17 cellular contexts compared by ENCODE assay signal in the genomic region with DNA sequence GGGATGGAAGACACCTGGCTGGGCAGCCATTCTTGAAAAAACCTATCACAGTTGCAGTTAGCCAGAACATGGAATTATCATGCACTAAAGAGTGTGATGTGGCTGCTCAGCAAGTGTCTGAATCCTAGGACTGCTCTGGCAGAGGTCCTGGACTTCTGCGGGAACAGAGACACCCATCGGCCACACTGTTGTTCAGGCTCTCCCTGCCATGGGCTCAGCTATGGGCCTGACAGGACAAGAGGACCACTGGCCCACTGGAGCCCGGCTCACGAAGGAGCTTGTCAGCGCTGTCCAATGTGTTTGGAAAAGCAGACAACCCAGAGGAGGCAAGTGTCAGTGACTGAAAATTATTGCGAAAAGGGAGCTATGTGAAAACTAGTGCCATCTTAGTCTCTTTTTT.
DNase-seq lines count a peak whose midpoint lies in the region; ATAC-seq, FAIRE-seq and TF ChIP-seq lines count a peak whose summit lies in the region.
"Had no signal": no experiment of that assay in that cellular context is flagged by ENCODE, and none has a peak within 500 bp of the region (broad histone marks: within the 10 kb centered on the region; RNA-seq: fewer than 3 reads in every experiment).

No MANE protein-coding gene starts in this region.

- H3K36me3 ChIP-seq in astrocyte (ENCODE audit: insufficient read depth, low read length): no peaks in the 10 kb centered on the region
- H3K36me3 ChIP-seq: BLaER1 treated with 17β-estradiol and CSF1 and Interleukin-3, amounts not matched to agents 10 nM and 100 nM had no signal

- H3K4me1 Mint-ChIP-seq in astrocyte (ENCODE audit: low read depth, unreplicated experiment) (no peaks in the 10 kb centered on the region), neural crest cell (peaks cover 8% of the 10 kb centered on the region)
- H3K4me1 Mint-ChIP-seq: CD4-positive, CD25-positive, alpha-beta regulatory T cell had no signal

- no peak overlapping the region for H3K4me3 ChIP-seq in astrocyte (ENCODE audit: insufficient read depth, low read depth, low read length)
- H3K4me3 ChIP-seq: BLaER1 treated with 17β-estradiol and CSF1 and Interleukin-3, amounts not matched to agents 10 nM and 100 nM; GM23338 had no signal

- H3K9ac ChIP-seq in astrocyte (ENCODE audit: low read length): no peak overlapping the region
- H3K9ac ChIP-seq: BLaER1 treated with 17β-estradiol and CSF1 and Interleukin-3, amounts not matched to agents 10 nM and 100 nM had no signal

- intact Hi-C loops in Right ventricle myocardium superior (cut with DNase I): no loop called here
- intact Hi-C loops in cardiac septum (cut with DNase I): no loop called here
- intact Hi-C loops in left ventricle myocardium superior (cut with micrococcal nuclease): no loop called here

- H3K9me3 Mint-ChIP-seq in astrocyte (ENCODE audit: unreplicated experiment): no peaks in the 10 kb centered on the region
- H3K9me3 Mint-ChIP-seq in neural crest cell: no peaks in the 10 kb centered on the region
- H3K9me3 Mint-ChIP-seq: GM23338, H9 had no signal

- ATAC-seq in Right ventricle myocardium superior (ENCODE audit: poor library complexity) (peak; percentile 49), left ventricle myocardium superior (peak; percentile 58), HG03520 (IDR thresholded peaks at IDR 0.05; ENCODE audit: unreplicated experiment) (no peak), GM21529 (IDR thresholded peaks at IDR 0.05; ENCODE audit: unreplicated experiment) (no peak)
- ATAC-seq: GM23338 had no signal

- H3K4me3 Mint-ChIP-seq in astrocyte (ENCODE audit: unreplicated experiment) (no peak overlapping the region), neural crest cell (no peak overlapping the region)
- H3K4me3 Mint-ChIP-seq: CD4-positive, CD25-positive, alpha-beta regulatory T cell; GM23338; H9; HFFc6 had no signal

- no peaks in the 10 kb centered on the region for H3K27me3 Mint-ChIP-seq in astrocyte (ENCODE audit: low read depth, unreplicated experiment)
- H3K27me3 Mint-ChIP-seq in neural crest cell (ENCODE audit: low read depth): no peaks in the 10 kb centered on the region
- H3K27me3 Mint-ChIP-seq: CD4-positive, CD25-positive, alpha-beta regulatory T cell had no signal

- FAIRE-seq in astrocyte (lab: Jason Lieb, UNC): peak; percentile 58

- no peaks in the 10 kb centered on the region for H4K20me1 ChIP-seq in astrocyte (ENCODE audit: insufficient read depth, low read length)
- H4K20me1 ChIP-seq: BLaER1 treated with 17β-estradiol and CSF1 and Interleukin-3, amounts not matched to agents 10 nM and 100 nM had no signal

- no peak overlapping the region for H2AFZ ChIP-seq in astrocyte (ENCODE audit: low read depth, low read length)
- H2AFZ ChIP-seq: GM23338 had no signal

- H3K79me2 ChIP-seq in astrocyte (ENCODE audit: insufficient read depth, low read length): no peaks in the 10 kb centered on the region

- no peaks in the 10 kb centered on the region for H3K27me3 ChIP-seq in astrocyte (ENCODE audit: insufficient read depth, low read length)

- H3K27ac ChIP-seq in astrocyte (ENCODE audit: low read depth, low read length): no peak overlapping the region
- H3K27ac ChIP-seq: BLaER1 treated with 17β-estradiol and CSF1 and Interleukin-3, amounts not matched to agents 10 nM and 100 nM had no signal

- no peak overlapping the region for H3K4me2 ChIP-seq in astrocyte (ENCODE audit: low read length)
- H3K4me2 ChIP-seq: BLaER1 treated with 17β-estradiol and CSF1 and Interleukin-3, amounts not matched to agents 10 nM and 100 nM; GM23338 had no signal

- H3K9me3 ChIP-seq in astrocyte (ENCODE audit: insufficient read depth, low read depth, low read length): no peaks in the 10 kb centered on the region
- H3K9me3 ChIP-seq: BLaER1 treated with 17β-estradiol and CSF1 and Interleukin-3, amounts not matched to agents 10 nM and 100 nM had no signal

- no peak for TF ChIP-seq CTCF in astrocyte (IDR thresholded peaks at IDR 0.05; ENCODE audit: insufficient read depth, low read depth, low read length)
- no peak for TF ChIP-seq CTCF in neural crest cell (conservative IDR thresholded peaks at IDR 0.05)

- H3K27ac Mint-ChIP-seq in astrocyte (ENCODE audit: unreplicated experiment) (no peak overlapping the region), neural crest cell (ENCODE audit: unreplicated experiment) (peak overlapping the region; percentile 61)
- H3K27ac Mint-ChIP-seq: CD4-positive, CD25-positive, alpha-beta regulatory T cell; GM23338; HFFc6 had no signal

- H3K36me3 Mint-ChIP-seq in astrocyte (ENCODE audit: low read depth, unreplicated experiment) (no peaks in the 10 kb centered on the region), neural crest cell (ENCODE audit: low read depth) (no peaks in the 10 kb centered on the region)
- H3K36me3 Mint-ChIP-seq: CD4-positive, CD25-positive, alpha-beta regulatory T cell had no signal

- no peak for DNase-seq in Right ventricle myocardium superior
- no peak for DNase-seq in cardiac septum (ENCODE audit: low spot score)
- DNase-seq in astrocyte (ENCODE audit: low read depth): no peak
- DNase-seq in left ventricle myocardium superior: peak; percentile 26
- no peak for DNase-seq in neural crest cell (ENCODE audit: low read depth, low spot score)
- no peak for DNase-seq in activated CD4-positive, alpha-beta T cell treated with anti-CD3 and anti-CD28 coated beads, Interleukin-2, amount 50 U/mL, for 1 hour
- DNase-seq: ACHN; Calu3; CD4-positive, CD25-positive, alpha-beta regulatory T cell; DMS 273 treated with DMSO at 0.1 percent for 48 hours; H9; HFFc6; IMR-90 had no signal

- H3K4me1 ChIP-seq in astrocyte (ENCODE audit: insufficient read depth, low read length): no peaks in the 10 kb centered on the region
- H3K4me1 ChIP-seq: BLaER1 treated with 17β-estradiol and CSF1 and Interleukin-3, amounts not matched to agents 10 nM and 100 nM had no signal

Comparison
In these comparisons a context has a peak if more than half of its experiments do, and no peak if none do; other contexts are left out.
1. ATAC-seq: peak in Right ventricle myocardium superior (single experiment) and left ventricle myocardium superior (single experiment); none in HG03520 (single experiment) and GM21529 (single experiment).